Comparison of ENCODE assay signal across 10 cellular contexts in the genomic region with DNA sequence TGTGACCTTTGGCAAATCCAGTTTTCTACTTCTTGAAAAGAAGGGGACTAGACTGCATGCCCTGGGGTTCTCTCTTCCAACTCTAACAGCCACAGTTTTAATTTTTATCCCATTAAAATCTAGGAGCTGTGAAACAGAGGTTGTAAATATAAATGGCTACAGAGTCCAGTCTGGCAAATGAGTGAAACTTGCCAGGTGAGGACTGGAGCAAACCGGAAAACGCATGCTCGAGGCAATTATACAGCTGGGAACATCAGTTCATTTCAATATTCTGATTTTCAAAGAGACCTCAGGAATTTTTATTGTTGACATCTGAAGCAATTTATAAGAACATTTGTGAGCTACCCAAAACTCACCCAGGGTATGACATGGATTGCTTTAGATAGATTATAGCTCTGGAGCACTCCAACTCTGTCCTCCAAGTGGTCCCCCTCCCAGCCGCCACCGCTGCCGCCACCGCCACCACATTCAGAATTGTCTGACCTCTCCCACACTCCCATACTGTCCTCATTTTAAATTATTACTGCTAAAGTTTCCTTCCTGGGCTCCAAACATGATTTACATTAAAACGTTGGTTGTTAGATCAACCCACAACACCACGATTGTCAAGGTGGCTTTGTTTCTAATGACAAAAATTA.
DNase-seq lines count a peak whose midpoint lies in the region; ATAC-seq and TF ChIP-seq lines count a peak whose summit lies in the region.
"Had no signal": no experiment of that assay in that cellular context is flagged by ENCODE, and none has a peak within 500 bp of the region (broad histone marks: within the 10 kb centered on the region; RNA-seq: fewer than 3 reads in every experiment).

No MANE protein-coding gene starts in this region.

- TF ChIP-seq CTCF in PC-9 (conservative IDR thresholded peaks at IDR 0.05), result no peak

- POLR2A ChIA-PET in PC-9 (lab: Charles Lee; ENCODE audit: unreplicated experiment), result interaction anchor here (0.5 kb wide), 1 partner anchor 463 kb away, joined by 4 read pairs; no protein-coding TSS in a partner anchor

- no peaks in the 10 kb centered on the region for H3K79me2 ChIP-seq in PC-9 (ENCODE audit: low read depth)

- CTCF ChIA-PET in PC-9 (lab: Charles Lee), result interaction anchor here (0.6 to 2.2 kb wide), 2 partner anchors 200 to 313 kb away, joined by 4 to 35 read pairs; no protein-coding TSS in a partner anchor

- no peak overlapping the region for H3K27ac ChIP-seq in SK-N-MC
- no peak overlapping the region for H3K27ac ChIP-seq in PC-9
- H3K27ac ChIP-seq: SJCRH30 had no signal

- H3K4me1 ChIP-seq in PC-9 (replicated peaks; ENCODE audit: insufficient read depth), result peaks cover 8% of the 10 kb centered on the region; the same call in 1 of the 2 replicates
- H3K4me1 ChIP-seq: SJCRH30 had no signal

- no peaks in the 10 kb centered on the region for H3K27me3 ChIP-seq in PC-9 (ENCODE audit: insufficient read depth, low read depth)
- H3K27me3 ChIP-seq: SJCRH30 had no signal

- H3K36me3 ChIP-seq in SK-N-MC (ENCODE audit: insufficient read depth, low read length) (no peaks in the 10 kb centered on the region), PC-9 (ENCODE audit: low read depth) (no peaks in the 10 kb centered on the region)
- H3K36me3 ChIP-seq: SJCRH30 had no signal

- no peak overlapping the region for H2AFZ ChIP-seq in PC-9

- DNase-seq in SK-N-MC (ENCODE audit: low read depth, low spot score), result no peak
- no peak for DNase-seq in left lobe of liver (ENCODE audit: low spot score)
- peak; percentile 46 for DNase-seq in renal cortical epithelial cell (ENCODE audit: low read depth)
- no peak for DNase-seq in putamen (ENCODE audit: low spot score)
- no peak for DNase-seq in T-helper 9 cell
- no peak for DNase-seq in PC-9
- DNase-seq: DMS 273 treated with DMSO at 0.1 percent for 48 hours, H9 had no signal

- 0 out of 2 replicates have a peak, but pooled peaks cover 5% of the 10 kb centered on the region for H3F3A ChIP-seq in PC-9 (ENCODE audit: insufficient read depth, low read depth)

- ATAC-seq in GM18907 (IDR thresholded peaks at IDR 0.05; ENCODE audit: unreplicated experiment) (peak; percentile 21), left lobe of liver (peak; percentile 15)

- H4K20me1 ChIP-seq in PC-9 (ENCODE audit: insufficient read depth), result no peaks in the 10 kb centered on the region

- H3K9me3 ChIP-seq in SK-N-MC (ENCODE audit: low read depth, low read length) (no peaks in the 10 kb centered on the region), PC-9 (ENCODE audit: insufficient read depth, low read depth) (no peaks in the 10 kb centered on the region)
- H3K9me3 ChIP-seq: SJCRH30 had no signal

- BruUV-seq in PC-9 (replicated peaks; lab: Mats Ljungman, UMichigan), result no TSS peak

- H3K9ac ChIP-seq in SK-N-MC (ENCODE audit: insufficient read length), result peak overlapping the region; percentile 21

- H3K4me2 ChIP-seq in PC-9, result no peak overlapping the region; the same call in 1 of the 2 replicates

- intact Hi-C loops in PC-9 (cut with micrococcal nuclease; ENCODE audit: unreplicated experiment), result loop anchor here (1.0 to 2.0 kb wide), 2 partner anchors 16 to 201 kb away; no protein-coding TSS in a partner anchor

- H3K9me2 ChIP-seq in PC-9 (ENCODE audit: insufficient read depth), result no peaks in the 10 kb centered on the region

- H3K4me3 ChIP-seq in SK-N-MC, result peak overlapping the region; percentile 43; the same call in 1 of the 2 replicates
- H3K4me3 ChIP-seq in PC-9, result no peak overlapping the region
- H3K4me3 ChIP-seq: SJCRH30 had no signal
